Comparison of ENCODE assay signal across 8 cellular contexts in genomic region chr13:49976314-49977258, GRCh38. TPM values are rescaled to one million over a fixed set of nuclear protein-coding genes. Genes with fewer than 3 reads are reported as not detected.
DNase-seq lines count a peak whose midpoint lies in the region; ATAC-seq and TF ChIP-seq lines count a peak whose summit lies in the region.

No MANE protein-coding gene starts in this region.

- no peak overlapping the region for H3K23ac ChIP-seq in trophoblast cell (ENCODE audit: low read length)

- no peak overlapping the region for H3K18ac ChIP-seq in trophoblast cell (ENCODE audit: low read length)

- peaks cover 7% of the 10 kb centered on the region for H3K4me1 ChIP-seq in SJSA1 (replicated peaks)
- H3K4me1 ChIP-seq in trophoblast cell (ENCODE audit: control insufficient read depth in 1 of 2, insufficient read depth in 2 of 2, low read length in 2 of 2): no peaks in the 10 kb centered on the region
- H3K4me1 ChIP-seq in upper lobe of left lung: peaks cover 0 to 2% (median 0%) of the 10 kb centered on the region in 4 donors

- no peak overlapping the region for H3K4ac ChIP-seq in trophoblast cell (ENCODE audit: low read depth, low read length)

- TF ChIP-seq POLR2A in upper lobe of left lung (IDR thresholded peaks at IDR 0.05): no peak

- WGBS in trophoblast cell (ENCODE audit: extremely low coverage, insufficient coverage, insufficient read length): no CpG with 5 or more reads among the region's 8 CpGs
- WGBS in upper lobe of left lung, 2 donors: 50 to 51% methylated on average over 8 of the region's 8 CpGs

- H4K8ac ChIP-seq in trophoblast cell (ENCODE audit: low read depth, low read length): no peak overlapping the region

- peak overlapping the region; percentile 32; the same call in 1 of the 2 replicates for H3K27ac ChIP-seq in SJSA1
- no peak overlapping the region for H3K27ac ChIP-seq in trophoblast cell (ENCODE audit: low read depth, low read length)
- H3K27ac ChIP-seq in upper lobe of left lung: no peak overlapping the region

- H2BK5ac ChIP-seq in trophoblast cell (ENCODE audit: low read depth, low read length, poor library complexity): no peak overlapping the region

- H3K27me3 ChIP-seq in SJSA1 (replicated peaks) (no peaks in the 10 kb centered on the region), trophoblast cell (ENCODE audit: insufficient read depth, low read length) (no peaks in the 10 kb centered on the region), upper lobe of left lung (no peaks in the 10 kb centered on the region)

- no peak overlapping the region for H3K9ac ChIP-seq in trophoblast cell (ENCODE audit: low read length)

- H2BK120ac ChIP-seq in trophoblast cell (ENCODE audit: insufficient read depth, low read length, poor library complexity): no peak overlapping the region

- H2AFZ ChIP-seq in trophoblast cell (ENCODE audit: insufficient read depth, low read length, poor library complexity): no peak overlapping the region

- DNase-seq in AG08395 (ENCODE audit: low spot score) (peak; percentile 65), LHCN-M2 (ENCODE audit: low read depth) (peak; percentile 62), SJSA1 (ENCODE audit: low read depth in 1 of 2, low spot score in 2 of 2) (peak; percentile 43 to 46), glomerular endothelial cell (ENCODE audit: extremely low read depth, low read depth, low spot score) (peak; percentile 63), trophoblast cell (peak; percentile 67 to 88), upper lobe of left lung (peak in 1 of 2 donors; percentile 69)
- DNase-seq in activated naive CD4-positive, alpha-beta T cell (lab: John Stamatoyannopoulos, UW): peak; percentile 35 to 72 (median 58)

- H3K36me3 ChIP-seq in SJSA1 (no peaks in the 10 kb centered on the region), trophoblast cell (ENCODE audit: control insufficient read depth in 1 of 2, insufficient read depth in 2 of 2, low read length in 2 of 2) (no peaks in the 10 kb centered on the region), upper lobe of left lung (peaks cover 0 to 5% (median 0%) of the 10 kb centered on the region in 4 donors)

- H3K14ac ChIP-seq in trophoblast cell (ENCODE audit: low read length): no peak overlapping the region

- H2BK12ac ChIP-seq in trophoblast cell (ENCODE audit: low read length): no peak overlapping the region

- no peak overlapping the region for H2AK5ac ChIP-seq in trophoblast cell (ENCODE audit: low read length)

- H3K9me3 ChIP-seq in SJSA1 (replicated peaks) (no peaks in the 10 kb centered on the region), trophoblast cell (ENCODE audit: insufficient read depth, low read depth, low read length) (no peaks in the 10 kb centered on the region), upper lobe of left lung (no peaks in the 10 kb centered on the region)

- no peaks in the 10 kb centered on the region for H3K79me2 ChIP-seq in trophoblast cell (ENCODE audit: control insufficient read depth, insufficient read depth, low read length, poor library complexity)

- TF ChIP-seq EP300 in upper lobe of left lung (IDR thresholded peaks at IDR 0.05): no peak

- ATAC-seq in GM18858 (IDR thresholded peaks at IDR 0.05; ENCODE audit: unreplicated experiment) (peak; percentile 46), upper lobe of left lung (ENCODE audit: low FRiP score in 2 of 2) (peak; percentile 85 to 87)

- peak; percentile 58 to 89 (median 84) for TF ChIP-seq CTCF in upper lobe of left lung (IDR thresholded peaks at IDR 0.05)

- H3K4me3 ChIP-seq in SJSA1 (no peak overlapping the region), trophoblast cell (ENCODE audit: low read depth, low read length) (no peak overlapping the region), upper lobe of left lung (no peak overlapping the region)

- H3K4me2 ChIP-seq in trophoblast cell (ENCODE audit: low read length): no peak overlapping the region

- H3K79me1 ChIP-seq in trophoblast cell (ENCODE audit: low read length): no peaks in the 10 kb centered on the region

- no peak overlapping the region for H4K91ac ChIP-seq in trophoblast cell (ENCODE audit: low read depth, low read length)

- H4K12ac ChIP-seq in trophoblast cell (ENCODE audit: low read depth, low read length): no peak overlapping the region

RNA-seq across cellular contexts. Expression of gene TRIM13, which starts 20.3 kb away (rescaled TPM):
- 16.9 and 18.2 TPM in 2 replicates for total RNA-seq in LHCN-M2 (2014; rRNA removed)
- 11.3 TPM for polyA plus RNA-seq in LHCN-M2 (2012)
- 15.7 and 19.0 TPM in 2 replicates for total RNA-seq in SJSA1 (2014; rRNA removed; shearing (Covaris generic))
- total RNA-seq in glomerular endothelial cell: 26.4 and 29.8 TPM in 2 replicates
- polyA plus RNA-seq in trophoblast cell (2013): 54.8 and 60.0 TPM in 2 replicates
- 10 to 100 TPM in 5 of 6 donors, 1 to 10 TPM in 1; 7.7 to 36.4 (median 26.3) TPM for total RNA-seq in upper lobe of left lung

RNA-seq across cellular contexts. Expression of gene KCNRG, which starts 38.7 kb away (rescaled TPM):
- total RNA-seq in LHCN-M2 (2014; rRNA removed): 1.2 and 2.6 TPM in 2 replicates
- polyA plus RNA-seq in LHCN-M2 (2012): 0.57 TPM
- 1.9 TPM in 1 of 2 replicates, not detected in the other for total RNA-seq in SJSA1 (2014; rRNA removed; shearing (Covaris generic))
- total RNA-seq in glomerular endothelial cell: 0.19 and 2.0 TPM in 2 replicates
- 1.2 and 1.4 TPM in 2 replicates for polyA plus RNA-seq in trophoblast cell (2013)
- 10 to 100 TPM in 2 of 6 donors, 1 to 10 TPM in 2, under 1 TPM in 2; 0.89 to 12.6 (median 3.4) TPM for total RNA-seq in upper lobe of left lung

RNA-seq across cellular contexts. Expression of gene SPRYD7, which starts 40.4 kb away (rescaled TPM):
- total RNA-seq in LHCN-M2 (2014; rRNA removed) (14.3 and 16.9 TPM in 2 replicates), glomerular endothelial cell (6.1 and 7.7 TPM in 2 replicates), upper lobe of left lung (10 to 100 TPM in 5 of 6 donors, 1 to 10 TPM in 1; 9.4 to 29.2 (median 11.5) TPM)
- polyA plus RNA-seq in LHCN-M2 (2012): 15.5 TPM
- 12.3 and 13.2 TPM in 2 replicates for total RNA-seq in SJSA1 (2014; rRNA removed; shearing (Covaris generic))
- polyA plus RNA-seq in trophoblast cell (2013): 9.4 and 10.1 TPM in 2 replicates
